ENCODE assay signal across 25 cellular contexts in the genomic region with DNA sequence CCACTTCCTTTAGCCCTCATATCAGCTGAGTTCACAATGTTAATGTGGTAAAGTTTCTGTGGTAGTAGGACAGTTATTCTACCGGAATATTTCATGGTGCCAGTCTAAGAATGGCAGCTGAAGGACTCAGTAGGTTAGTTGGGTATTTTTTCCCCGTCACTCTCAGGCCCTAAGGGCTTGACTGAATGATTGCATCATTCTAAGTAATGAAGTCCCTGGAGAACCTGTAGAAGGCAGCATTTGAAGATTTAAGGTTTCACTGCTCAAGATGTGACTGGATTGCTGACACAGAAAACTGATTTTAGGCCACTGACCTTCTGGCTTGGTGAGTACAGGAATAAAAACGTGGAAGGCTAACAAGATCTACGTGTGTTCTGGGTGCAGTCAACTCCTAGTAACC.
A peak's percentile ranks its signal among the peaks of the same experiment; 100 is the strongest.
DNase-seq lines count a peak whose midpoint lies in the region; ATAC-seq, FAIRE-seq and TF ChIP-seq lines count a peak whose summit lies in the region.
"Had no signal": no experiment of that assay in that cellular context is flagged by ENCODE, and none has a peak within 500 bp of the region (broad histone marks: within the 10 kb centered on the region; RNA-seq: fewer than 3 reads in every experiment).

No MANE protein-coding gene starts in this region.

- no peaks in the 10 kb centered on the region for H3K9me3 ChIP-seq in DND-41 (ENCODE audit: insufficient read depth, low read length, severe bottlenecking)
- no peaks in the 10 kb centered on the region for H3K9me3 ChIP-seq in IMR-90 (ENCODE audit: control insufficient read depth, insufficient read depth, low read length)
- H3K9me3 ChIP-seq in H1 (ENCODE audit: insufficient read depth in 2 of 2, low read depth in 1 of 2, low read length in 1 of 2): 0 out of 4 replicates have a peak, but pooled peaks cover 0 to 3% of the 10 kb centered on the region in 2 experiments
- H3K9me3 ChIP-seq in HAP-1: no peaks in the 10 kb centered on the region
- H3K9me3 ChIP-seq: BE2C, BLaER1 had no signal

- H2AFZ ChIP-seq in DND-41 (ENCODE audit: low read depth, low read length): peak overlapping the region; percentile 39; the same call in 1 of the 2 replicates
- H2AFZ ChIP-seq in IMR-90 (replicated peaks; ENCODE audit: low read length, poor library complexity): no peak overlapping the region
- no peak overlapping the region for H2AFZ ChIP-seq in H1 (ENCODE audit: low read length)

- no peak for FAIRE-seq in H1 (lab: Jason Lieb, UNC)
- FAIRE-seq: A204.1, G401.6, GM12891 had no signal

- no peaks in the 10 kb centered on the region for H3K36me3 ChIP-seq in DND-41 (ENCODE audit: insufficient read depth, low read length)
- no peaks in the 10 kb centered on the region for H3K36me3 ChIP-seq in IMR-90 (ENCODE audit: control insufficient read depth, insufficient read depth, low read length)
- no peaks in the 10 kb centered on the region for H3K36me3 ChIP-seq in H1 (ENCODE audit: control insufficient read depth in 2 of 4, insufficient read depth in 4 of 4, low read length in 3 of 4)
- no peaks in the 10 kb centered on the region for H3K36me3 ChIP-seq in HAP-1 (replicated peaks)
- H3K36me3 ChIP-seq: BE2C, BLaER1 had no signal

- H3K4me2 ChIP-seq in DND-41 (ENCODE audit: insufficient read depth, low read length) (no peak overlapping the region), IMR-90 (ENCODE audit: low read depth, low read length) (no peak overlapping the region), H1 (ENCODE audit: insufficient read depth in 1 of 2, low read depth in 2 of 2, low read length in 2 of 2) (no peak overlapping the region)
- H3K4me2 ChIP-seq: BLaER1 had no signal

- H2BK15ac ChIP-seq in IMR-90 (ENCODE audit: low read depth, low read length) (no peak overlapping the region), H1 (ENCODE audit: low read length) (no peak overlapping the region)

- no peaks in the 10 kb centered on the region for H3K79me1 ChIP-seq in IMR-90 (ENCODE audit: low read depth in 1 of 2, low read length in 2 of 2)
- no peaks in the 10 kb centered on the region for H3K79me1 ChIP-seq in H1 (ENCODE audit: low read depth, low read length)

- H2AK5ac ChIP-seq in IMR-90 (ENCODE audit: low read depth, low read length) (no peak overlapping the region), H1 (ENCODE audit: low read depth, low read length) (no peak overlapping the region)

- H4K5ac ChIP-seq in IMR-90 (ENCODE audit: low read depth, low read length): no peak overlapping the region
- no peak overlapping the region for H4K5ac ChIP-seq in H1 (ENCODE audit: insufficient read length, low read depth, low read length)

- H3K9me1 ChIP-seq in IMR-90 (ENCODE audit: insufficient read depth, low read length): no peaks in the 10 kb centered on the region

- H3K79me2 ChIP-seq in DND-41 (ENCODE audit: insufficient read depth, low read length): no peaks in the 10 kb centered on the region
- no peaks in the 10 kb centered on the region for H3K79me2 ChIP-seq in H1 (ENCODE audit: control insufficient read depth in 1 of 2, insufficient read depth in 2 of 2, low read length in 2 of 2)

- in situ Hi-C loops in IMR-90 (cut with MboI; ENCODE audit: low sequenced_read_pairs): no loop called here
- in situ Hi-C loops in SK-MEL-5 (cut with HindIII; ENCODE audit: low pct_unique_long_range_greater_than_20kb, low sequenced_read_pairs): no loop called here
- in situ Hi-C loops in HAP-1 (cut with MboI; ENCODE audit: low sequenced_read_pairs): no loop called here

- H4K20me1 ChIP-seq in DND-41 (ENCODE audit: insufficient read depth, low read length) (no peaks in the 10 kb centered on the region), IMR-90 (ENCODE audit: insufficient read depth, low read length) (no peaks in the 10 kb centered on the region), H1 (replicated peaks in 1 of 2; ENCODE audit: control insufficient read depth in 1 of 2, insufficient read depth in 2 of 2, low read length in 2 of 2) (no peaks in the 10 kb centered on the region)
- H4K20me1 ChIP-seq: BLaER1 had no signal

- BruUV-seq in IMR-90 (replicated peaks; lab: Mats Ljungman, UMichigan): no TSS peak

- no peak for TF ChIP-seq RAD21 in IMR-90 (IDR thresholded peaks at IDR 0.05; ENCODE audit: low read length)
- TF ChIP-seq RAD21 in H1 (IDR thresholded peaks at IDR 0.05 in 1 of 2, conservative IDR thresholded peaks at IDR 0.05 in 1 of 2; ENCODE audit: low read depth in 2 of 2, low read length in 2 of 2): no peak

- H3K23ac ChIP-seq in IMR-90 (ENCODE audit: low read depth, low read length) (no peak overlapping the region), H1 (ENCODE audit: insufficient read length) (no peak overlapping the region)

- no peak overlapping the region for H4K8ac ChIP-seq in IMR-90 (ENCODE audit: low read depth in 2 of 2, low read length in 2 of 2)
- H4K8ac ChIP-seq in H1 (ENCODE audit: extremely low read depth, insufficient read depth, low read length): no peak overlapping the region

- CTCF ChIA-PET in IMR-90 (lab: Yijun Ruan, JAX): no interaction called here
- CTCF ChIA-PET in H1 (lab: Charles Lee; ENCODE audit: partially characterized antibody): interaction anchor here (0.8 kb wide), 1 partner anchor 665 kb away, joined by 3 read pairs; no protein-coding TSS in a partner anchor

- H3K4me3 ChIP-seq in DND-41 (ENCODE audit: low read depth in 1 of 2, low read length in 2 of 2) (no peak overlapping the region), IMR-90 (ENCODE audit: insufficient read depth, low read depth, low read length) (no peak overlapping the region), H1 (ENCODE audit: extremely low read depth in 1 of 4, insufficient read depth in 2 of 4, low read depth in 3 of 4, low read length in 4 of 4) (no peak overlapping the region), HAP-1 (no peak overlapping the region)
- H3K4me3 ChIP-seq: BLaER1 had no signal

- no peak for TF ChIP-seq EP300 in H1 (IDR thresholded peaks at IDR 0.05; ENCODE audit: borderline replicate concordance in 1 of 2, low read depth in 2 of 2, low read length in 2 of 2)

- H3K4me1 ChIP-seq in DND-41 (ENCODE audit: insufficient read depth, low read length) (no peaks in the 10 kb centered on the region), IMR-90 (ENCODE audit: control insufficient read depth, insufficient read depth, low read length) (no peaks in the 10 kb centered on the region), H1 (replicated peaks in 1 of 4; ENCODE audit: control insufficient read depth in 3 of 4, insufficient read depth in 4 of 4, low read length in 3 of 4) (peaks cover 0 to 3% (median 0%) of the 10 kb centered on the region in 4 experiments; a peak in 1 of 7 replicates), HAP-1 (no peaks in the 10 kb centered on the region)
- H3K4me1 ChIP-seq: BE2C, BLaER1 had no signal

- intact Hi-C loops in IMR-90 (cut with micrococcal nuclease): no loop called here

- no peak overlapping the region for H3K9ac ChIP-seq in DND-41 (ENCODE audit: low read depth, low read length)
- no peak overlapping the region for H3K9ac ChIP-seq in IMR-90 (ENCODE audit: low read depth, low read length)
- H3K9ac ChIP-seq in H1 (replicated peaks in 1 of 4; ENCODE audit: extremely low read depth in 1 of 4, low read depth in 3 of 4, low read length in 3 of 4): no peak overlapping the region
- H3K9ac ChIP-seq: BLaER1 had no signal

- no peak for ATAC-seq in DND-41 (ENCODE audit: insufficient read depth, low read depth)
- ATAC-seq in IMR-90 (ENCODE audit: low read depth): no peak
- ATAC-seq in GM18519 (IDR thresholded peaks at IDR 0.05; ENCODE audit: low FRiP score, unreplicated experiment): no peak
- no peak for ATAC-seq in HG02884 (IDR thresholded peaks at IDR 0.05; ENCODE audit: unreplicated experiment)

- no peak overlapping the region for H3K56ac ChIP-seq in IMR-90 (ENCODE audit: extremely low read depth, insufficient read depth, low read length)
- H3K56ac ChIP-seq in H1 (replicated peaks; ENCODE audit: insufficient read length, low read depth, low read length): no peak overlapping the region

- TF ChIP-seq CTCF in DND-41 (IDR thresholded peaks at IDR 0.05; ENCODE audit: borderline replicate concordance, extremely low read depth, low read length, poor library complexity, severe bottlenecking) (no peak), IMR-90 (conservative IDR thresholded peaks at IDR 0.05; ENCODE audit: low read depth, low read length) (no peak), H1 (IDR thresholded peaks at IDR 0.05; ENCODE audit: control extremely low read depth in 1 of 3, insufficient read depth in 1 of 3, low read depth in 1 of 3, low read length in 3 of 3) (no peak)

- H3K27me3 ChIP-seq in DND-41 (ENCODE audit: insufficient read depth, low read length, poor library complexity): no peaks in the 10 kb centered on the region
- no peaks in the 10 kb centered on the region for H3K27me3 ChIP-seq in IMR-90 (ENCODE audit: control insufficient read depth, insufficient read depth, low read length)
- H3K27me3 ChIP-seq in H1 (replicated peaks in 1 of 4; ENCODE audit: control insufficient read depth in 3 of 4, extremely low read depth in 1 of 4, insufficient read depth in 3 of 4, low read length in 3 of 4): no peaks in the 10 kb centered on the region
- no peaks in the 10 kb centered on the region for H3K27me3 ChIP-seq in HAP-1 (ENCODE audit: low read depth)
- H3K27me3 ChIP-seq: BE2C had no signal

- POLR2A ChIA-PET in IMR-90 (lab: Charles Lee; ENCODE audit: unreplicated experiment) (no interaction called here), H1 (lab: Charles Lee; ENCODE audit: partially characterized antibody) (no interaction called here)

- no peak overlapping the region for H2AK9ac ChIP-seq in IMR-90 (replicated peaks; ENCODE audit: low read depth, low read length, poor library complexity)

- DNase-seq in DND-41 (no peak), IMR-90 (no peak), SK-MEL-5 (ENCODE audit: low read depth, low spot score) (peak; percentile 1), H1 (ENCODE audit: low read depth in 1 of 2, low spot score in 2 of 2) (no peak), HAP-1 (ENCODE audit: low spot score in 2 of 2) (no peak), NCI-H1048 (lab: John Stamatoyannopoulos, UW) (no peak)
- DNase-seq: 8988T; ACHN; BE2C; C1 segment of cervical spinal cord; CD4-positive, alpha-beta memory T cell; CD4-positive, CD25-positive, alpha-beta regulatory T cell; CD8-positive, alpha-beta memory T cell; COR-L47; DMS 273 treated with DMSO at 0.1 percent for 48 hours; DMS153; DMS53; DMS79; GF-D8 had no signal

- no peak overlapping the region for H3K4ac ChIP-seq in IMR-90 (ENCODE audit: low read depth, low read length)
- H3K4ac ChIP-seq in H1 (replicated peaks; ENCODE audit: insufficient read length, low read depth, low read length): no peak overlapping the region

- TF ChIP-seq POLR2A in IMR-90 (IDR thresholded peaks at IDR 0.05; ENCODE audit: low read depth, low read length) (no peak), H1 (IDR thresholded peaks at IDR 0.05; ENCODE audit: control extremely low read depth in 1 of 2, low read depth in 2 of 2, low read length in 2 of 2) (no peak)

- H2BK120ac ChIP-seq in IMR-90 (ENCODE audit: low read depth, low read length): no peak overlapping the region
- no peak overlapping the region for H2BK120ac ChIP-seq in H1 (replicated peaks; ENCODE audit: low read depth, low read length)

- no peak overlapping the region for H3K27ac ChIP-seq in DND-41 (ENCODE audit: low read length)
- H3K27ac ChIP-seq in IMR-90 (ENCODE audit: insufficient read depth, low read length): no peak overlapping the region
- no peak overlapping the region for H3K27ac ChIP-seq in H1 (ENCODE audit: low read depth, low read length)
- H3K27ac ChIP-seq: BLaER1 had no signal

- H2BK5ac ChIP-seq in IMR-90 (ENCODE audit: low read depth, low read length, poor library complexity, severe bottlenecking) (no peak overlapping the region), H1 (ENCODE audit: low read depth, low read length) (no peak overlapping the region)

- no peak overlapping the region for H3K18ac ChIP-seq in IMR-90 (ENCODE audit: low read depth, low read length)
- H3K18ac ChIP-seq in H1 (ENCODE audit: extremely low read depth, low read length): no peak overlapping the region

- dilution Hi-C loops in IMR-90 (cut with HindIII; ENCODE audit: low sequenced_read_pairs, unreplicated experiment): no loop called here

- H3K23me2 ChIP-seq in H1 (ENCODE audit: low read depth, low read length): no peaks in the 10 kb centered on the region

- no CpG with 5 or more reads among the region's 4 CpGs for WGBS in IMR-90 (ENCODE audit: extremely low coverage in 2 of 2, insufficient read length in 1 of 2), 2 experiments
- WGBS in H1 (ENCODE audit: extremely low coverage in 1 of 2, insufficient coverage in 1 of 2, insufficient read length in 1 of 2, insufficient replicate concordance in 2 of 2, low coverage in 1 of 2, low lambda C conversion rate in 2 of 2, missing lambda C conversion rate in 1 of 2), 2 experiments: 93% methylated on average over 4 of the region's 4 CpGs; no CpG with 5 or more reads in 1 of the 2 experiments

- H4K91ac ChIP-seq in IMR-90 (ENCODE audit: insufficient read depth, low read depth, low read length): no peak overlapping the region
- no peak overlapping the region for H4K91ac ChIP-seq in H1 (replicated peaks; ENCODE audit: insufficient read length, low read length)

- no peak overlapping the region for H2BK20ac ChIP-seq in IMR-90 (ENCODE audit: low read depth, low read length)
- H2BK20ac ChIP-seq in H1 (ENCODE audit: low read length): no peak overlapping the region

- H3K14ac ChIP-seq in IMR-90 (replicated peaks; ENCODE audit: low read depth, low read length) (no peak overlapping the region), H1 (ENCODE audit: insufficient read length) (no peak overlapping the region)

- no peak overlapping the region for H2BK12ac ChIP-seq in H1 (ENCODE audit: low read depth, low read length)
